ENCODE assay signal across 9 cellular contexts in the genomic region with DNA sequence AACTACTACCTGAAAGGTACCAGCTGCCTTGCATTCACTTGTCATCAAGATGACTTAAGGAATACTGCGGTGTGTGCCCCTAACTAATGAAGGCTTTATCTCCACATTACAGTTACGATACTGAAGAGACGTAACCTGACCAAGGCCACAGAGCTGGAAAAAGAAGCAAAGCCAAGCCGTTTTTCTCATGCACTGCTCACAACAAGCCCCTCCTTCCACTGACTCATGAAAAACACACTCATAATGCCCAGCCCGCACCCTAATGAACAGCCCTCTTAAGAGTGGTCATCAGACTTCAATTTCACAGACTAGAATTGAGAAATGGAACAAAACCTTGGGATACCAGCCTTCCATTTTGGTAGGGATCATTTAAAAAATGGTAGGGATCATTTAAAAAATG. TPM values are rescaled to one million over a fixed set of nuclear protein-coding genes. Genes with fewer than 3 reads are reported as not detected.
DNase-seq lines count a peak whose midpoint lies in the region; ATAC-seq and TF ChIP-seq lines count a peak whose summit lies in the region.
"Had no signal": no experiment of that assay in that cellular context is flagged by ENCODE, and none has a peak within 500 bp of the region (broad histone marks: within the 10 kb centered on the region; RNA-seq: fewer than 3 reads in every experiment).

No MANE protein-coding gene starts in this region.

- H3K27ac ChIP-seq in colonic mucosa: no peak overlapping the region

- no peaks in the 10 kb centered on the region for H3K27me3 Mint-ChIP-seq in activated T-cell treated with anti-CD3 and anti-CD28 coated beads, Interleukin-2, amount 50 U/mL, for 72 hours (ENCODE audit: low read depth)
- no peaks in the 10 kb centered on the region for H3K27me3 Mint-ChIP-seq in activated naive CD8-positive, alpha-beta T cell

- intact Hi-C loops in colonic mucosa (cut with DNase I): no loop called here

- H3K4me3 ChIP-seq in fibroblast of pulmonary artery (replicated peaks; ENCODE audit: low read depth, low read length) (no peak overlapping the region), colonic mucosa (no peak overlapping the region)

- H3K36me3 Mint-ChIP-seq in activated T-cell treated with anti-CD3 and anti-CD28 coated beads, Interleukin-2, amount 50 U/mL, for 72 hours (ENCODE audit: insufficient read depth in 2 of 2): peaks cover 18 to 47% of the 10 kb centered on the region in 2 donors
- peaks cover 13% of the 10 kb centered on the region for H3K36me3 Mint-ChIP-seq in activated naive CD8-positive, alpha-beta T cell

- H3K9me3 Mint-ChIP-seq in activated T-cell treated with anti-CD3 and anti-CD28 coated beads, Interleukin-2, amount 50 U/mL, for 72 hours: no peaks in the 10 kb centered on the region
- H3K9me3 Mint-ChIP-seq in activated naive CD8-positive, alpha-beta T cell (ENCODE audit: low read depth): no peaks in the 10 kb centered on the region

- no peak overlapping the region for H3K9ac ChIP-seq in colonic mucosa (ENCODE audit: low read depth in 2 of 2, low read length in 2 of 2)

- H3K36me3 ChIP-seq in colonic mucosa: no peaks in the 10 kb centered on the region

- no peaks in the 10 kb centered on the region for H3K27me3 ChIP-seq in colonic mucosa

- ATAC-seq in activated T-cell treated with anti-CD3 and anti-CD28 coated beads, Interleukin-2, amount 50 U/mL, for 72 hours (replicated peaks in 1 of 2): peak in 1 of 2 donors; percentile 33

- no peak overlapping the region for H3K4me3 Mint-ChIP-seq in activated T-cell treated with anti-CD3 and anti-CD28 coated beads, Interleukin-2, amount 50 U/mL, for 72 hours
- no peak overlapping the region for H3K4me3 Mint-ChIP-seq in activated naive CD8-positive, alpha-beta T cell

- no peaks in the 10 kb centered on the region for H3K4me1 ChIP-seq in colonic mucosa

- DNase-seq in activated T-cell treated with anti-CD3 and anti-CD28 coated beads, Interleukin-2, amount 50 U/mL, for 72 hours: no peak
- DNase-seq in activated T-cell treated with anti-CD3 and anti-CD28 coated beads, Interleukin-2, amount 50 U/mL, for 48 hours: no peak
- DNase-seq in fibroblast of pulmonary artery (ENCODE audit: low read depth) (peak; percentile 72), renal cortical epithelial cell (ENCODE audit: low read depth) (peak; percentile 61), HT-29 (ENCODE audit: low spot score) (no peak), colonic mucosa (no peak), NAMALWA (ENCODE audit: low spot score) (no peak)
- DNase-seq: NCI-H146 had no signal

- H3K9me3 ChIP-seq in colonic mucosa: no peaks in the 10 kb centered on the region

- peak overlapping the region; percentile 85 for H3K27ac Mint-ChIP-seq in activated T-cell treated with anti-CD3 and anti-CD28 coated beads, Interleukin-2, amount 50 U/mL, for 72 hours
- H3K27ac Mint-ChIP-seq in activated naive CD8-positive, alpha-beta T cell: peak overlapping the region; percentile 65

- TF ChIP-seq CTCF in fibroblast of pulmonary artery (IDR thresholded peaks at IDR 0.05; ENCODE audit: low read length, missing control alignments) (no peak), colonic mucosa (IDR thresholded peaks at IDR 0.05) (no peak)

- peaks cover 29% of the 10 kb centered on the region for H3K4me1 Mint-ChIP-seq in activated T-cell treated with anti-CD3 and anti-CD28 coated beads, Interleukin-2, amount 50 U/mL, for 72 hours (ENCODE audit: low read depth)
- peaks cover 45% of the 10 kb centered on the region for H3K4me1 Mint-ChIP-seq in activated naive CD8-positive, alpha-beta T cell (ENCODE audit: low read depth)

RNA-seq across cellular contexts. Expression of a gene that starts 11.6 kb away (rescaled TPM):
- total RNA-seq in activated T-cell treated with anti-CD3 and anti-CD28 coated beads, Interleukin-2, amount 50 U/mL, for 72 hours: 10 to 100 TPM; 83.4 to 90.3 TPM
- 113 and 124 TPM in 2 replicates for total RNA-seq in renal cortical epithelial cell
- total RNA-seq in HT-29 (2014; rRNA removed; shearing (Covaris generic)): 58.1 and 61.8 TPM in 2 replicates
- 10 to 100 TPM; 50.3 to 75.8 TPM for total RNA-seq in colonic mucosa

Comparison
In these comparisons a context has a peak if more than half of its experiments do, and no peak if none do; other contexts are left out.
1. DNase-seq: peak in fibroblast of pulmonary artery (single experiment) and renal cortical epithelial cell (single experiment); none in activated T-cell treated with anti-CD3 and anti-CD28 coated beads, Interleukin-2, amount 50 U/mL, for 72 hours (0 of 2), activated T-cell treated with anti-CD3 and anti-CD28 coated beads, Interleukin-2, amount 50 U/mL, for 48 hours (0 of 2), HT-29 (single experiment), colonic mucosa (single experiment) and NAMALWA (single experiment).